ENCODE assay signal across 1 cellular context in genomic region chr1:31238612-31238985, GRCh38.
TF ChIP-seq lines count a peak whose summit lies in the region.

No MANE protein-coding gene starts in this region.

TF ChIP-seq in HCT116, 20 proteins besides CTCF, POLR2A, EP300 and RAD21 (continued from another document):
- no peak for TF ChIP-seq CEBPB (IDR thresholded peaks at IDR 0.05; ENCODE audit: low read depth)
